1 cellular context compared by ENCODE assay signal in genomic region chr17:21291862-21292261, GRCh38.
TF ChIP-seq lines count a peak whose summit lies in the region.

No MANE protein-coding gene starts in this region.

TF ChIP-seq in K562, 482 proteins besides CTCF, POLR2A, EP300 and RAD21:
- TF ChIP-seq ETV1 (tag; conservative IDR thresholded peaks at IDR 0.05; ENCODE audit: low read depth) = no peak
- no peak for TF ChIP-seq TFAP4 (CRISPR knock-in tag; IDR thresholded peaks at IDR 0.05; ENCODE audit: borderline replicate concordance)
- TF ChIP-seq ATF6 (CRISPR knock-in tag; IDR thresholded peaks at IDR 0.05) = no peak
- no peak for TF ChIP-seq ZNF655 (CRISPR knock-in tag; IDR thresholded peaks at IDR 0.05)
- no peak for TF ChIP-seq ZNF75A (CRISPR knock-in tag; IDR thresholded peaks at IDR 0.05)
- TF ChIP-seq SMAD4 (CRISPR knock-in tag; conservative IDR thresholded peaks at IDR 0.05) = no peak
- no peak for TF ChIP-seq U2AF1 (optimal IDR thresholded peaks at IDR 0.05; ENCODE audit: low read depth, low read length)
- TF ChIP-seq TCF15 (CRISPR knock-in tag; IDR thresholded peaks at IDR 0.05) = no peak
- TF ChIP-seq CEBPG (CRISPR knock-in tag; IDR thresholded peaks at IDR 0.05) = no peak
- TF ChIP-seq CEBPG (tag; conservative IDR thresholded peaks at IDR 0.05 in 1 of 2, IDR thresholded peaks at IDR 0.05 in 1 of 2) = no peak
- no peak for TF ChIP-seq TCF3 (CRISPR knock-in tag; IDR thresholded peaks at IDR 0.05)
- no peak for TF ChIP-seq TBL1XR1 (IDR thresholded peaks at IDR 0.05; ENCODE audit: low read length in 2 of 2)
- no peak for TF ChIP-seq STAG1 (CRISPR knock-in tag; IDR thresholded peaks at IDR 0.05; ENCODE audit: borderline replicate concordance)
- no peak for TF ChIP-seq GTF2A2 (tag; IDR thresholded peaks at IDR 0.05)
TF ChIP-seq in K562: peak in this region for 0.
